ENCODE assay signal across 8 cellular contexts in the genomic region with DNA sequence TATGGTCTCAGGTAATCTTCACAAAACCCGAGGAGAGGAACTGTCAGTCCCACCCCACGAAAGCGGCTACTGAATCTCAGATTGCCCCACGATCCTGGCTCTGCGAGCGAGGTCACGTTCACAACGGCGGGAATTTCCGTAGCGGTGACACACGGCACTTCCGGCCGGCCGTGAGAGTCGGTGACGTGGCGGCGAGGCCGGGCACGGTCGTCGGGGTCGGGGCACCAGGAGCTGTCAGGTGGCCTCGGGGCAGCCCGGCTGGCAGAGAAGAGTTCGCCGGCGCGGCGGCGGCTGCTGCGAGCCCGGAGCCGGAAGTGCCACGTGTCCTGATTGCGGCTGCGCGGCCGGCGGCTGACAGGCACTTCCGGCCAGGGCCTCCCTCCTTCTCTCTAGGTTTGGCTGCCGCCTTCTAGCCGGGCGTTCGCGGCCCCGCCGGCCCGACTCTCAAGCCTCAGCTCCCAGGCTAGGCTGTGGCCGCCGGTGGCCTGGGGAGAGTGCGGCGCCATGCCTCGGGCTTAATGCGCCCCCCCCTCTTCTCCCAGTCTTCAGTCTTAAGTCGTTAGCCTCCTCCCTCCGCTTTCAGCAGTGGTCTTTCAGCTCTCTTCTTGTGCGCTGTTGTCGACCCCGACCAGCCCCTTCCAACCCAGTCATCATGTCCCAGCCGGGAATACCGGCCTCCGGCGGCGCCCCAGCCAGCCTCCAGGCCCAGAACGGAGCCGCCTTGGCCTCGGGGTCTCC. TPM values are rescaled to one million over a fixed set of nuclear protein-coding genes. Genes with fewer than 3 reads are reported as not detected.
DNase-seq lines count a peak whose midpoint lies in the region; TF ChIP-seq lines count a peak whose summit lies in the region.

TSS of gene SEC24A (plus strand) at position 361 of the 738 bp plus-strand sequence. CDS start at position 653, 292 bp downstream.

- H3K4me2 ChIP-seq in osteoblast (ENCODE audit: insufficient read depth, low read length): peak within 1 kb of the TSS; percentile 82

- H3K27me3 ChIP-seq in osteoblast (ENCODE audit: insufficient read depth, low read length) (no peaks in the 10 kb centered on the region), testis (no peaks in the 10 kb centered on the region)

- H3K4me1 ChIP-seq in osteoblast (ENCODE audit: insufficient read depth, low read length): peaks cover 12% of the 10 kb centered on the region
- H3K4me1 ChIP-seq in testis: peaks cover 26% of the 10 kb centered on the region

- DNase-seq in HFFc6 (peak; percentile 91), NB4 (ENCODE audit: low read depth) (peak; percentile 93), SKM-1 treated with dmso at 0.1 percent for 144 hours (lab: John Stamatoyannopoulos, UW; ENCODE audit: unreplicated experiment) (peak; percentile 89), glomerular visceral epithelial cell (ENCODE audit: extremely low spot score) (peak; percentile 95), osteoblast (ENCODE audit: insufficient read length, low spot score, missing footprints) (peak; percentile 98), testis (peak; percentile 91)

- TF ChIP-seq POLR2A in NB4 (IDR thresholded peaks at IDR 0.05; ENCODE audit: extremely low read depth, insufficient read length) (peak; percentile 33), testis (IDR thresholded peaks at IDR 0.05) (no peak)

- peaks cover 49% of the 10 kb centered on the region for H3K79me2 ChIP-seq in osteoblast (ENCODE audit: insufficient read depth, low read length)

- no peaks in the 10 kb centered on the region; the same call in 1 of the 2 replicates for H3K27me3 Mint-ChIP-seq in HFFc6 (ENCODE audit: insufficient read depth)
- no peaks in the 10 kb centered on the region for H3K27me3 Mint-ChIP-seq in activated naive CD8-positive, alpha-beta T cell

- H3K9me3 Mint-ChIP-seq in HFFc6: no peaks in the 10 kb centered on the region
- H3K9me3 Mint-ChIP-seq in activated naive CD8-positive, alpha-beta T cell (ENCODE audit: low read depth): no peaks in the 10 kb centered on the region

- peaks cover 23% of the 10 kb centered on the region for H3K36me3 Mint-ChIP-seq in HFFc6 (ENCODE audit: low read depth)
- no peaks in the 10 kb centered on the region for H3K36me3 Mint-ChIP-seq in activated naive CD8-positive, alpha-beta T cell

- H3K27ac ChIP-seq in osteoblast (ENCODE audit: low read depth, low read length) (peak within 1 kb of the TSS; percentile 90), testis (peak within 1 kb of the TSS; percentile 80 to 88)

- no peaks in the 10 kb centered on the region for H3K9me3 ChIP-seq in osteoblast (ENCODE audit: low read depth, low read length)
- H3K9me3 ChIP-seq in testis: no peaks in the 10 kb centered on the region

- TF ChIP-seq CTCF in HFFc6 (IDR thresholded peaks at IDR 0.05) (no peak), NB4 (IDR thresholded peaks at IDR 0.05; ENCODE audit: low read depth, low read length) (no peak), osteoblast (IDR thresholded peaks at IDR 0.05; ENCODE audit: extremely low read depth, low read depth, low read length) (no peak), testis (IDR thresholded peaks at IDR 0.05) (peak in 2 of 3 experiments; percentile 7 to 8)

- peak within 1 kb of the TSS; percentile 100 for H3K27ac Mint-ChIP-seq in HFFc6
- peak within 1 kb of the TSS; percentile 98 for H3K27ac Mint-ChIP-seq in activated naive CD8-positive, alpha-beta T cell

- 0% methylated on average over 25 to 69 of the region's 69 CpGs for WGBS in testis, 2 donors

- peak within 1 kb of the TSS; percentile 95 for H3K4me3 Mint-ChIP-seq in HFFc6
- peak within 1 kb of the TSS; percentile 95 for H3K4me3 Mint-ChIP-seq in activated naive CD8-positive, alpha-beta T cell

- H2AFZ ChIP-seq in osteoblast (ENCODE audit: low read length): peak within 1 kb of the TSS; percentile 87

- H3K4me3 ChIP-seq in GM08714 (ENCODE audit: low read length): peak within 1 kb of the TSS; percentile 93
- peak within 1 kb of the TSS; percentile 94 for H3K4me3 ChIP-seq in NB4 (ENCODE audit: low read depth, low read length)
- H3K4me3 ChIP-seq in osteoblast (ENCODE audit: insufficient read depth, low read length): peak within 1 kb of the TSS; percentile 100
- H3K4me3 ChIP-seq in testis: peak within 1 kb of the TSS; percentile 90 to 99

- intact Hi-C loops in testis (cut with DNase I; ENCODE audit: low total_unique reads): no loop called here

- H4K20me1 ChIP-seq in osteoblast (ENCODE audit: insufficient read depth, low read length): peaks cover 27% of the 10 kb centered on the region

- H3K36me3 ChIP-seq in osteoblast (ENCODE audit: insufficient read depth, low read length) (peaks cover 4% of the 10 kb centered on the region), testis (ENCODE audit: low read depth, missing control alignments) (no peaks in the 10 kb centered on the region)

- peaks cover 26% of the 10 kb centered on the region for H3K4me1 Mint-ChIP-seq in HFFc6 (ENCODE audit: low read depth)
- peaks cover 21% of the 10 kb centered on the region for H3K4me1 Mint-ChIP-seq in activated naive CD8-positive, alpha-beta T cell (ENCODE audit: low read depth)

RNA-seq across cellular contexts. Expression of gene SEC24A, which starts in this region (rescaled TPM):
- 10 to 100 TPM; 37.3 to 45.5 (median 42.2) TPM for total RNA-seq in HFFc6 (2021; fragmentation: NEBNext Ultra II Directional; extraction: Animal tissue kit (Norgen Biotek cat#: 25700))
- total RNA-seq in osteoblast (30.0 and 30.6 TPM in 2 replicates), testis (10 to 100 TPM; 13.7 to 16.7 TPM)
- polyA plus RNA-seq in testis (ENCODE audit: insufficient read depth, low read depth, low replicate concordance): 10.3 TPM

Comparison
In these comparisons a context has a peak if more than half of its experiments do, and no peak if none do; other contexts are left out.
1. Peak in every context shown above with its lines: DNase-seq, H3K4me3 ChIP-seq and H3K27ac ChIP-seq.
2. CTCF ChIP-seq: peak in testis (2 of 3); none in HFFc6 (single experiment), NB4 (single experiment) and osteoblast (single experiment).